ENCODE assay signal across 8 cellular contexts in genomic region chr1:32335951-32336867, GRCh38.
A peak's percentile ranks its signal among the peaks of the same experiment; 100 is the strongest.
DNase-seq lines count a peak whose midpoint lies in the region; ATAC-seq lines count a peak whose summit lies in the region.

TSS of gene MARCKSL1 (minus strand) at chr1:32336233. CDS start at chr1:32336033, 200 bp downstream.

- H3K4me3 Mint-ChIP-seq in memory B cell: peak within 1 kb of the TSS; percentile 85

- no peaks in the 10 kb centered on the region for H3K9me3 Mint-ChIP-seq in memory B cell

- H3K36me3 Mint-ChIP-seq in memory B cell: peaks cover 11% of the 10 kb centered on the region

- DNase-seq in NCI-H2029 (lab: John Stamatoyannopoulos, UW) (peak; percentile 62), NCI-H2029 treated with DMSO at 0.1 percent for 48 hours (lab: John Stamatoyannopoulos, UW) (no peak), NCI-H526 treated with DMSO at 0.1 percent for 48 hours (lab: John Stamatoyannopoulos, UW) (peak; percentile 64), memory B cell (ENCODE audit: low spot score in 2 of 2) (peak; percentile 93 to 95)
- DNase-seq in activated CD8-positive, alpha-beta memory T cell treated with anti-CD3 and anti-CD28 coated beads for 1 hour (ENCODE audit: extremely low read depth in 1 of 2, low read depth in 1 of 2): peak; percentile 71 to 79
- peak; percentile 83 for DNase-seq in effector CD4-positive, alpha-beta T cell
- peak; percentile 81 for DNase-seq in stimulated activated CD8-positive, alpha-beta memory T cell treated with anti-CD3 and anti-CD28 coated beads, Interleukin-12 subunit alpha, Interleukin-12 subunit beta, amount 100 ng/mL, for 1 hour (ENCODE audit: low read depth)

- H3K4me1 Mint-ChIP-seq in memory B cell: peaks cover 38% of the 10 kb centered on the region

- peak within 1 kb of the TSS; percentile 79 for H3K27ac Mint-ChIP-seq in memory B cell

- ATAC-seq in HG03196 (IDR thresholded peaks at IDR 0.05; ENCODE audit: unreplicated experiment) (peak; percentile 35), memory B cell (ENCODE audit: low read depth) (peak; percentile 52)

- no peaks in the 10 kb centered on the region for H3K27me3 Mint-ChIP-seq in memory B cell
